ENCODE assay signal across 1 cellular context in genomic region chr10:119177708-119178370, GRCh38.
TF ChIP-seq lines count a peak whose summit lies in the region.

No MANE protein-coding gene starts in this region.

TF ChIP-seq in SK-N-SH treated with all-trans-retinoic acid at 6 μM for 48 hours, 23 proteins besides CTCF, POLR2A, EP300 and RAD21 (continued from another document):
- TF ChIP-seq TSHZ2 (CRISPR knock-in tag; IDR thresholded peaks at IDR 0.05) (no peak), POU6F1 (CRISPR knock-in tag; IDR thresholded peaks at IDR 0.05; ENCODE audit: borderline replicate concordance, low read depth) (no peak), BACH2 (CRISPR knock-in tag; IDR thresholded peaks at IDR 0.05; ENCODE audit: borderline replicate concordance) (no peak)
TF ChIP-seq in SK-N-SH treated with all-trans-retinoic acid at 6 μM for 48 hours: peak in this region for 0.
